Comparison of ENCODE assay signal across 29 cellular contexts in genomic region chr13:27101289-27101688, GRCh38.
"Had no signal": no experiment of that assay in that cellular context is flagged by ENCODE, and none has a peak within 500 bp of the region (broad histone marks: within the 10 kb centered on the region; RNA-seq: fewer than 3 reads in every experiment).

No MANE protein-coding gene starts in this region.

- H3K9me3 Mint-ChIP-seq: stimulated activated effector memory CD8-positive, alpha-beta T cell treated with anti-CD3 and anti-CD28 coated beads, Interleukin-12 subunit alpha, Interleukin-12 subunit beta, amount 100 ng/mL, for 72 hours; stimulated activated memory B cell treated with anti-CD40 and anti-IgM and Interleukin-4, amounts not matched to agents 10 μg/mL and 1 μg/mL and 100 μg/mL, for 72 hours; stimulated activated naive B cell treated with anti-CD40 and anti-IgM and Interleukin-4, amounts not matched to agents 10 μg/mL and 1 μg/mL and 100 μg/mL, for 72 hours; stimulated activated naive CD8-positive, alpha-beta T cell treated with anti-CD3 and anti-CD28 coated beads, Interleukin-15, amount 100 ng/mL, for 72 hours; stimulated activated naive CD8-positive, alpha-beta T cell treated with anti-CD3 and anti-CD28 coated beads, Interleukin-15, Interleukin-2, amounts not matched to agents 100 ng/mL and 50 ng/mL, for 24 hours; type B pancreatic cell had no signal

- FAIRE-seq: urothelium cell line had no signal

- H3K4me1 ChIP-seq: suprapubic skin, testis, thyroid gland, tibial artery, tibial nerve, upper lobe of right lung, uterus, vagina had no signal

- H3K27me3 Mint-ChIP-seq: stimulated activated memory B cell treated with anti-CD40 and anti-IgM and Interleukin-4, amounts not matched to agents 10 μg/mL and 1 μg/mL and 100 μg/mL, for 72 hours; stimulated activated naive B cell treated with anti-CD40 and anti-IgM and Interleukin-4, amounts not matched to agents 10 μg/mL and 1 μg/mL and 100 μg/mL, for 72 hours; stimulated activated naive CD8-positive, alpha-beta T cell treated with anti-CD3 and anti-CD28 coated beads, Interleukin-15, amount 100 ng/mL, for 72 hours; stimulated activated naive CD8-positive, alpha-beta T cell treated with anti-CD3 and anti-CD28 coated beads, Interleukin-15, Interleukin-2, amounts not matched to agents 100 ng/mL and 50 ng/mL, for 24 hours; type B pancreatic cell had no signal

- H3K4me3 ChIP-seq: stomach, suprapubic skin, testis, thoracic aorta, thyroid gland, tibial artery, tibial nerve, transverse colon, upper lobe of left lung, upper lobe of right lung, uterus, vagina had no signal

- H3K9me3 ChIP-seq: stomach, suprapubic skin, testis, thoracic aorta, thyroid gland, tibial artery, tibial nerve, transverse colon, upper lobe of left lung, upper lobe of right lung, uterus, vagina had no signal

- DNase-seq: stimulated activated CD4-positive, alpha-beta T cell treated with anti-CD3 and anti-CD28 coated beads, Interleukin-2, amount 100 ng/mL, for 48 hours; stimulated activated CD4-positive, alpha-beta T cell treated with anti-CD3 and anti-CD28 coated beads, Interleukin-4, amount 100 ng/mL, for 1 hour; stimulated activated CD4-positive, alpha-beta T cell treated with anti-CD3 and anti-CD28 coated beads, Interleukin-4, amount 100 ng/mL, for 24 hours; stimulated activated CD4-positive, alpha-beta T cell treated with anti-CD3 and anti-CD28 coated beads, Interleukin-4, amount 100 ng/mL, for 4 hours; stimulated activated CD8-positive, alpha-beta memory T cell treated with anti-CD3 and anti-CD28 coated beads, Interleukin-4, amount 100 ng/mL, for 48 hours; stimulated activated naive B cell treated with anti-CD40 and anti-IgM and Interleukin-4, amounts not matched to agents 10 μg/mL and 1 μg/mL and 100 μg/mL, for 72 hours; stimulated activated naive CD4-positive, alpha-beta T cell; stimulated activated naive CD4-positive, alpha-beta T cell treated with Interleukin-2 at 50 U/mL for 16 hours; stimulated activated naive CD8-positive, alpha-beta T cell treated with anti-CD3 and anti-CD28 coated beads, Interleukin-15, amount 100 ng/mL, for 72 hours; stimulated activated naive CD8-positive, alpha-beta T cell treated with anti-CD3 and anti-CD28 coated beads, Interleukin-15, Interleukin-2, amounts not matched to agents 100 U/mL and 50 U/mL, for 24 hours; stomach; substantia nigra; testis; thyroid gland; tibial artery; transverse colon; trophoblast cell; upper lobe of left lung; upper lobe of right lung; uterus had no signal

- H3K4me3 Mint-ChIP-seq: stimulated activated effector memory CD8-positive, alpha-beta T cell treated with anti-CD3 and anti-CD28 coated beads, Interleukin-12 subunit alpha, Interleukin-12 subunit beta, amount 100 ng/mL, for 72 hours; stimulated activated memory B cell treated with anti-CD40 and anti-IgM and Interleukin-4, amounts not matched to agents 10 μg/mL and 1 μg/mL and 100 μg/mL, for 72 hours; stimulated activated naive B cell treated with anti-CD40 and anti-IgM and Interleukin-4, amounts not matched to agents 10 μg/mL and 1 μg/mL and 100 μg/mL, for 72 hours; stimulated activated naive CD8-positive, alpha-beta T cell treated with anti-CD3 and anti-CD28 coated beads, Interleukin-15, amount 100 ng/mL, for 72 hours; stimulated activated naive CD8-positive, alpha-beta T cell treated with anti-CD3 and anti-CD28 coated beads, Interleukin-15, Interleukin-2, amounts not matched to agents 100 ng/mL and 50 ng/mL, for 24 hours; type B pancreatic cell had no signal

- H3K27ac ChIP-seq: stomach, suprapubic skin, testis, thoracic aorta, thyroid gland, tibial artery, tibial nerve, transverse colon, upper lobe of left lung, upper lobe of right lung, uterus, vagina had no signal

- H3K27me3 ChIP-seq: stomach, suprapubic skin, testis, thyroid gland, tibial artery, tibial nerve, transverse colon, upper lobe of left lung, upper lobe of right lung, uterus, vagina had no signal

- H3K36me3 ChIP-seq: suprapubic skin, uterus had no signal

- ATAC-seq: stimulated activated effector memory CD8-positive, alpha-beta T cell treated with anti-CD3 and anti-CD28 coated beads, Interleukin-12 subunit alpha, Interleukin-12 subunit beta, amount 100 ng/mL, for 72 hours; stimulated activated memory B cell treated with anti-CD40 and anti-IgM and Interleukin-4, amounts not matched to agents 10 μg/mL and 1 μg/mL and 100 μg/mL, for 72 hours; stimulated activated naive B cell treated with anti-CD40 and anti-IgM and Interleukin-4, amounts not matched to agents 10 μg/mL and 1 μg/mL and 100 μg/mL, for 72 hours; stimulated activated naive CD8-positive, alpha-beta T cell treated with anti-CD3 and anti-CD28 coated beads, Interleukin-15, amount 100 ng/mL, for 72 hours; stimulated activated naive CD8-positive, alpha-beta T cell treated with anti-CD3 and anti-CD28 coated beads, Interleukin-15, Interleukin-2, amounts not matched to agents 100 U/mL and 50 U/mL, for 24 hours; upper lobe of right lung had no signal

- H3K27ac Mint-ChIP-seq: stimulated activated memory B cell treated with anti-CD40 and anti-IgM and Interleukin-4, amounts not matched to agents 10 μg/mL and 1 μg/mL and 100 μg/mL, for 72 hours; stimulated activated naive B cell treated with anti-CD40 and anti-IgM and Interleukin-4, amounts not matched to agents 10 μg/mL and 1 μg/mL and 100 μg/mL, for 72 hours; stimulated activated naive CD8-positive, alpha-beta T cell treated with anti-CD3 and anti-CD28 coated beads, Interleukin-15, amount 100 ng/mL, for 72 hours; type B pancreatic cell had no signal
